Comparison of ENCODE assay signal across 1 cellular context in the genomic region with DNA sequence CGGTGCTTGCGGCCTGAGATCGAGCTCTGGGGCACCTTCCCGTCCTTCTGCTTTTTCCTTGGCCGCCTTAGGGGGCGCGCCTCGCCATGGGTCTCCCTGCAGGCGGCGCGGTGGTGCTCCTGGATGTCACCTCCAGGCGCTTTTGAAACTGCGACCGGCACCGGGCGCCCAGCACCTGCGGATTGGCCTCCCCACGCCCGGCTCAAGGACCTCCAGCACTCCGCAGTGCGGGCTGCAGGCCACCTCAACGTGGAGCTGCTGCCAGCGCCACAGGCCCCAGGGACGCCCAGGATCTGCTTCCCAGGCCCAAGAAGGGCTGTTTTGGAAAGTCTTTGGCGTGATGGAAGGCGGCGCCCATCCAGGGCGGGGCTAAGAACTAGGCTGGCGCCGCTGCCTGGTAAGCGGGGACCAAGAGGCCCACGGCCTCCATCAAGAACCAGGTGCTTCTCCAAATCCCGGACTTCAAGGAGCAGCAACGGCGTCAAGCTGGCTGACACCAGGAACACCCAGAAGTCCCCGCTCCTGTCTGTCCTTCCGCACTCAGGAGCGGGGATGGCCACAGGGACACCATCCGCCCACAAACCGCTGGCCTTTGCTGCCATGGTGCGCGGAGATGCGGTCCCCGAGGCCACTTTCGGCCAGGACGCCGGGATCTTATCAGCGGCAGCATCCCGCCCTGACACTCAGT.
TF ChIP-seq lines count a peak whose summit lies in the region.

No MANE protein-coding gene starts in this region.

TF ChIP-seq in HEK293, 187 proteins besides CTCF, POLR2A, EP300 and RAD21:
- TF ChIP-seq, protein P1, sequence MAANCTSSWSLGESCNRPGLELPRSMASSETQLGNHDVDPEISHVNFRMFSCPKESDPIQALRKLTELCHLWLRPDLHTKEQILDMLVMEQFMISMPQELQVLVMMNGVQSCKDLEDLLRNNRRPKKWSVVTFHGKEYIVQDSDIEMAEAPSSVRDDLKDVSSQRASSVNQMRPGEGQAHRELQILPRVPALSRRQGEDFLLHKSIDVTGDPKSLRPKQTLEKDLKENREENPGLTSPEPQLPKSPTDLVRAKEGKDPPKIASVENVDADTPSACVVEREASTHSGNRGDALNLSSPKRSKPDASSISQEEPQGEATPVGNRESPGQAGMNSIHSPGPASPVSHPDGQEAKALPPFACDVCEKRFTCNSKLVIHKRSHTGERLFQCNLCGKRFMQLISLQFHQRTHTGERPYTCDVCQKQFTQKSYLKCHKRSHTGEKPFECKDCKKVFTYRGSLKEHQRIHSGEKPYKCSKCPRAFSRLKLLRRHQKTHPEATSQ (tag by site-specific recombination; IDR thresholded peaks at IDR 0.05), result 0 out of 2 replicates have a peak, but pooled peaks have one; percentile 23
